ENCODE assay signal across 8 cellular contexts in the genomic region with DNA sequence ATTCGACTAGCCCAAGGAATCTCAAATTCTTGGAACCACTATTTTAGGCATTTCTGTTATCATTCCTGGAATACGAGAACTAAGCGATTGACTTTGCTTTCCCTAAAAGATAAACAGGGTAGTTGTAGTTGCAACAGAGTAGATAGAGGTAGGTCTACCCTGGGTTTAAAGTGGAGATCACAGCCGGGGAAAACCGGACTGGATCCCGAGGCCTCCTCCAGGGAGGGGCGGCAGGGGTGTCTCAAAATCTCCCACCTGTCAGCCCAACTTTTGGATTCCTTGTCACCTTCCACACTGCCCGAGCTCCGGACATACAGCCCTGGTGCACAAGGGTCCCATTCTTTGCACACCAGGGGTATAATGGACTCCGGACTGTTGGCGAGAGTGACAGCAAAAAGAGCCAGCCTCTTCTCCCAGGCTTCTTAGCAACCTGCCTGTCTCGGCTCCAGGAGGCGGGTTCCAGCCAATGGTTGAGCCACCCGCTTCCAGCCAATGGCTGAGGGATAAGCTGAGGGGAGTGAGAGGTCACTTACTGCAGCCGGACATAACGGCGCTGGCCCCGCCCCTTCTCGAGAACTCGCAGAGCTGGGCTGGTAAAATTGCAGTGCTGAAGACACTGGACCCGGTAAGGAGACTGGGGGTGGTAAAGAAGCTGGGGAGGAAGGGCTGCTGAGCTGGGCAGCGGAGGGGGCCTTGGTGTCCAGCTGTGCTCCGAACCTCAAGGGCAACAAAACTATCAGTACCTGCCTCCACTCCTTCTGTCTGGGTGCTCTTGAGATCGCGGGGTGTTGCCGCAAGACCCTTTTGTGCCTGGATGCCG. TPM values are rescaled to one million over a fixed set of nuclear protein-coding genes. Genes with fewer than 3 reads are reported as not detected.
DNase-seq lines count a peak whose midpoint lies in the region; ATAC-seq and TF ChIP-seq lines count a peak whose summit lies in the region.

A gene (plus strand): TSS at position 562 of the 820 bp plus-strand sequence. CDS start 4,946 bp downstream, outside the sequence.

- peak within 1 kb of the TSS; percentile 63 for H3K27ac ChIP-seq in HCT116 (ENCODE audit: low read depth, low read length)
- H3K27ac ChIP-seq in RWPE2 (ENCODE audit: poor library complexity, severe bottlenecking), result peak within 1 kb of the TSS; percentile 37
- peak within 1 kb of the TSS; percentile 84 to 91 (median 89) for H3K27ac ChIP-seq in sigmoid colon

- no peaks in the 10 kb centered on the region for H3K9me3 Mint-ChIP-seq in central memory CD8-positive, alpha-beta T cell

- peaks cover 6% of the 10 kb centered on the region for H3K4me1 Mint-ChIP-seq in central memory CD8-positive, alpha-beta T cell

- H3K27me3 ChIP-seq in HCT116 (ENCODE audit: insufficient read depth, low read length) (no peaks in the 10 kb centered on the region), MG63 (no peaks in the 10 kb centered on the region), RWPE2 (ENCODE audit: insufficient read depth, poor library complexity, severe bottlenecking) (no peaks in the 10 kb centered on the region), sigmoid colon (no peaks in the 10 kb centered on the region)

- TF ChIP-seq CTCF in HCT116 (IDR thresholded peaks at IDR 0.05 in 2 of 3, conservative IDR thresholded peaks at IDR 0.05 in 1 of 3; ENCODE audit: borderline replicate concordance in 1 of 3, insufficient read depth in 1 of 3, low read depth in 2 of 3, low read length in 2 of 3), result no peak
- peak; percentile 2 for TF ChIP-seq CTCF in RWPE2 (IDR thresholded peaks at IDR 0.05; ENCODE audit: poor library complexity, severe bottlenecking)
- no peak for TF ChIP-seq CTCF in sigmoid colon (IDR thresholded peaks at IDR 0.05)

- H3K9me3 ChIP-seq in HCT116 (ENCODE audit: control insufficient read depth in 1 of 2, insufficient read depth in 1 of 2, low read depth in 1 of 2, low read length in 2 of 2) (no peaks in the 10 kb centered on the region), MG63 (no peaks in the 10 kb centered on the region), RWPE2 (ENCODE audit: severe bottlenecking) (no peaks in the 10 kb centered on the region), sigmoid colon (no peaks in the 10 kb centered on the region)

- peaks cover 8 to 15% of the 10 kb centered on the region in 2 experiments; a peak in 3 of 4 replicates for H3K4me1 ChIP-seq in HCT116 (ENCODE audit: control insufficient read depth in 1 of 2, insufficient read depth in 2 of 2, low read length in 2 of 2)
- H3K4me1 ChIP-seq in RWPE2 (ENCODE audit: insufficient read depth, poor library complexity, severe bottlenecking), result no peaks in the 10 kb centered on the region
- peaks cover 0 to 19% (median 16%) of the 10 kb centered on the region in 4 donors for H3K4me1 ChIP-seq in sigmoid colon

- peak within 1 kb of the TSS; percentile 37 for H2AFZ ChIP-seq in HCT116 (ENCODE audit: low read depth, low read length, poor library complexity, severe bottlenecking)

- TSS peak; percentile 88 for BruUV-seq in HCT116 (replicated peaks; lab: Mats Ljungman, UMichigan)

- peak; percentile 99 for ATAC-seq in HCT116
- ATAC-seq in RWPE2 (ENCODE audit: low read depth), result peak; percentile 99
- peak; percentile 46 for ATAC-seq in central memory CD8-positive, alpha-beta T cell (replicated peaks; ENCODE audit: extremely low read depth, poor library complexity, severe bottlenecking)

- no peak for TF ChIP-seq RAD21 in HCT116 (IDR thresholded peaks at IDR 0.05; ENCODE audit: low read depth)

- H3K36me3 ChIP-seq in HCT116 (ENCODE audit: control insufficient read depth in 1 of 2, insufficient read depth in 2 of 2, low read length in 2 of 2) (peaks cover 7 to 18% of the 10 kb centered on the region in 2 experiments; a peak in 2 of 4 replicates), MG63 (peaks cover 18% of the 10 kb centered on the region), RWPE2 (ENCODE audit: low read depth) (peaks cover 22% of the 10 kb centered on the region), sigmoid colon (peaks cover 15 to 61% (median 25%) of the 10 kb centered on the region in 4 donors)

- H3K4me3 Mint-ChIP-seq in central memory CD8-positive, alpha-beta T cell, result no peak within 1 kb of the TSS

- no peaks in the 10 kb centered on the region for H3K79me2 ChIP-seq in HCT116 (ENCODE audit: insufficient read depth, low read length)

- peak within 1 kb of the TSS; percentile 73 for H3K9ac ChIP-seq in HCT116 (ENCODE audit: low read length)

- H3K27me3 Mint-ChIP-seq in central memory CD8-positive, alpha-beta T cell, result no peaks in the 10 kb centered on the region

- intact Hi-C loops in HCT116 (cut with micrococcal nuclease), result loop anchor here (1.0 to 5.0 kb wide), 3 partner anchors 32 to 120 kb away; a partner anchor contains a TSS
- intact Hi-C loops in sigmoid colon (cut with DNase I), result loop anchor here (1.0 to 5.0 kb wide), 3 partner anchors 23 to 105 kb away; a partner anchor contains a TSS

- POLR2A ChIA-PET in HCT116 (lab: Charles Lee), result interaction anchor here (0.6 to 2.8 kb wide), 13 partner anchors 10 to 315 kb away, joined by 3 to 22 read pairs (median 3); a partner anchor contains a TSS

- peak; percentile 63 for DNase-seq in stimulated activated CD4-positive, alpha-beta T cell treated with anti-CD3 and anti-CD28 coated beads, Interleukin-15, amount 100 ng/mL, for 24 hours
- DNase-seq in stimulated activated CD4-positive, alpha-beta T cell treated with anti-CD3 and anti-CD28 coated beads, Interleukin-12 subunit alpha, Interleukin-12 subunit beta, amount 100 ng/mL, for 4 hours, result no peak
- DNase-seq in HCT116 (ENCODE audit: low read depth, low spot score), result peak; percentile 93
- peak; percentile 98 for DNase-seq in MG63
- DNase-seq in RWPE2 (ENCODE audit: low spot score), result peak; percentile 95
- no peak for DNase-seq in central memory CD8-positive, alpha-beta T cell (ENCODE audit: low spot score in 2 of 2)
- peak; percentile 99 for DNase-seq in iPS-NIHi11 (ENCODE audit: low spot score)
- DNase-seq in sigmoid colon, result peak; percentile 99

- TF ChIP-seq EP300 in sigmoid colon (IDR thresholded peaks at IDR 0.05), result no peak

- H3K36me3 Mint-ChIP-seq in central memory CD8-positive, alpha-beta T cell (ENCODE audit: insufficient read depth), result peaks cover 22% of the 10 kb centered on the region

- H3K4me3 ChIP-seq in HCT116 (replicated peaks in 1 of 2; ENCODE audit: low read depth in 1 of 2, low read length in 2 of 2) (peak within 1 kb of the TSS; percentile 62 to 76), MG63 (peak within 1 kb of the TSS; percentile 70), RWPE2 (ENCODE audit: severe bottlenecking) (peak within 1 kb of the TSS; percentile 45), sigmoid colon (peak within 1 kb of the TSS; percentile 42 to 76 (median 72))

- no peaks in the 10 kb centered on the region for H3K9me2 ChIP-seq in HCT116 (ENCODE audit: insufficient read depth)

- CTCF ChIA-PET in HCT116 (lab: Charles Lee), result interaction anchor here (0.7 to 3.5 kb wide), 21 partner anchors 12 to 260 kb away, joined by 3 to 48 read pairs (median 5); a partner anchor contains a TSS

- 1% methylated on average over 27 of the region's 27 CpGs for WGBS in sigmoid colon, 2 donors

- H4K20me1 ChIP-seq in HCT116 (ENCODE audit: insufficient read depth), result no peaks in the 10 kb centered on the region

- H3K4me2 ChIP-seq in HCT116 (ENCODE audit: low read length), result peak within 1 kb of the TSS; percentile 88

- RAD21 ChIA-PET in HCT116 (lab: Charles Lee; ENCODE audit: low non-redundant PET in 1 of 2, low total read pairs in 2 of 2, uncharacterized antibody in 2 of 2, unreplicated experiment in 2 of 2), result interaction anchor here in 1 of 2 experiments (0.7 to 2.0 kb wide), 4 partner anchors 23 to 50 kb away, joined by 3 to 6 read pairs (median 3); a partner anchor contains a TSS

- no peak within 1 kb of the TSS for H3K27ac Mint-ChIP-seq in central memory CD8-positive, alpha-beta T cell (ENCODE audit: low read depth)

- TF ChIP-seq POLR2A in HCT116 (IDR thresholded peaks at IDR 0.05; ENCODE audit: borderline replicate concordance, extremely low read depth, insufficient read depth, insufficient read length), result peak; percentile 55
- peak in 1 of 2 donors; percentile 54 for TF ChIP-seq POLR2A in sigmoid colon (IDR thresholded peaks at IDR 0.05)

TF ChIP-seq in HCT116, 20 proteins besides CTCF, POLR2A, EP300 and RAD21 (continues in another document):
- TF ChIP-seq SP1 (IDR thresholded peaks at IDR 0.05; ENCODE audit: low read depth) (peak; percentile 73), SRF (IDR thresholded peaks at IDR 0.05; ENCODE audit: low read depth) (no peak), CBX3 (IDR thresholded peaks at IDR 0.05; ENCODE audit: low read depth) (no peak), JUND (IDR thresholded peaks at IDR 0.05) (no peak), ZFX (IDR thresholded peaks at IDR 0.05) (no peak), POLR2AphosphoS5 (IDR thresholded peaks at IDR 0.05; ENCODE audit: low read depth, low read length) (peak; percentile 78), EGR1 (IDR thresholded peaks at IDR 0.05; ENCODE audit: low read depth) (no peak), CEBPB (IDR thresholded peaks at IDR 0.05; ENCODE audit: low read depth) (no peak)
- TF ChIP-seq, protein P1, sequence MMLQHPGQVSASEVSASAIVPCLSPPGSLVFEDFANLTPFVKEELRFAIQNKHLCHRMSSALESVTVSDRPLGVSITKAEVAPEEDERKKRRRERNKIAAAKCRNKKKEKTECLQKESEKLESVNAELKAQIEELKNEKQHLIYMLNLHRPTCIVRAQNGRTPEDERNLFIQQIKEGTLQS (IDR thresholded peaks at IDR 0.05), result no peak
- TF ChIP-seq, protein P2, sequence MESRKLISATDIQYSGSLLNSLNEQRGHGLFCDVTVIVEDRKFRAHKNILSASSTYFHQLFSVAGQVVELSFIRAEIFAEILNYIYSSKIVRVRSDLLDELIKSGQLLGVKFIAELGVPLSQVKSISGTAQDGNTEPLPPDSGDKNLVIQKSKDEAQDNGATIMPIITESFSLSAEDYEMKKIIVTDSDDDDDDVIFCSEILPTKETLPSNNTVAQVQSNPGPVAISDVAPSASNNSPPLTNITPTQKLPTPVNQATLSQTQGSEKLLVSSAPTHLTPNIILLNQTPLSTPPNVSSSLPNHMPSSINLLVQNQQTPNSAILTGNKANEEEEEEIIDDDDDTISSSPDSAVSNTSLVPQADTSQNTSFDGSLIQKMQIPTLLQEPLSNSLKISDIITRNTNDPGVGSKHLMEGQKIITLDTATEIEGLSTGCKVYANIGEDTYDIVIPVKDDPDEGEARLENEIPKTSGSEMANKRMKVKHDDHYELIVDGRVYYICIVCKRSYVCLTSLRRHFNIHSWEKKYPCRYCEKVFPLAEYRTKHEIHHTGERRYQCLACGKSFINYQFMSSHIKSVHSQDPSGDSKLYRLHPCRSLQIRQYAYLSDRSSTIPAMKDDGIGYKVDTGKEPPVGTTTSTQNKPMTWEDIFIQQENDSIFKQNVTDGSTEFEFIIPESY (IDR thresholded peaks at IDR 0.05; ENCODE audit: extremely low read depth, insufficient replicate concordance, low read length), result no peak

RNA-seq across cellular contexts. Expression of the gene that starts here (rescaled TPM):
- total RNA-seq in HCT116 (2021; ENCODE audit: unreplicated experiment), result 18.0 TPM
- 12.4 and 13.3 TPM in 2 replicates for polyA plus RNA-seq in HCT116 (2012)
- 9.7 and 23.4 TPM in 2 replicates for total RNA-seq in MG63 (2014; rRNA removed; shearing (Covaris generic); ENCODE audit: low replicate concordance)
- total RNA-seq in sigmoid colon, result 10 to 100 TPM; 20.9 to 51.0 (median 25.4) TPM
- 10 to 100 TPM in 2 of 3 donors, 1 to 10 TPM in 1; 8.4 to 16.1 (median 15.0) TPM for polyA plus RNA-seq in sigmoid colon

Comparison
In these comparisons a context has a peak if more than half of its experiments do, and no peak if none do; other contexts are left out.
1. DNase-seq: peak in stimulated activated CD4-positive, alpha-beta T cell treated with anti-CD3 and anti-CD28 coated beads, Interleukin-15, amount 100 ng/mL, for 24 hours (single experiment), HCT116 (single experiment), MG63 (single experiment), RWPE2 (single experiment), iPS-NIHi11 (single experiment) and sigmoid colon (single experiment); none in stimulated activated CD4-positive, alpha-beta T cell treated with anti-CD3 and anti-CD28 coated beads, Interleukin-12 subunit alpha, Interleukin-12 subunit beta, amount 100 ng/mL, for 4 hours (single experiment) and central memory CD8-positive, alpha-beta T cell (0 of 2).
2. ATAC-seq: peak in every context shown above with its lines; median percentile 99 in HCT116; 99 in RWPE2; 46 in central memory CD8-positive, alpha-beta T cell.
3. H3K27ac ChIP-seq: peak in every context shown above with its lines; median percentile 89 in sigmoid colon; 63 in HCT116; 37 in RWPE2.
4. Peak in every context shown above with its lines, with median percentiles within 50 percentile points of each other: H3K4me3 ChIP-seq.